In genomic region chr20:53708129-53708968, GRCh38 we compare ENCODE assay signal across 8 cellular contexts.
DNase-seq lines count a peak whose midpoint lies in the region; ATAC-seq and TF ChIP-seq lines count a peak whose summit lies in the region.

No MANE protein-coding gene starts in this region.

- intact Hi-C loops in PC-9 (cut with micrococcal nuclease; ENCODE audit: unreplicated experiment) = no loop called here

- no peaks in the 10 kb centered on the region for H3K9me2 ChIP-seq in PC-9 (ENCODE audit: insufficient read depth)

- POLR2A ChIA-PET in PC-9 (lab: Charles Lee; ENCODE audit: unreplicated experiment) = no interaction called here

- H3K4me2 ChIP-seq in PC-9 = peak overlapping the region; percentile 32

- peak overlapping the region; percentile 59; the same call in 1 of the 2 replicates for H2AFZ ChIP-seq in PC-9

- no peaks in the 10 kb centered on the region for H3K36me3 ChIP-seq in PC-9 (ENCODE audit: low read depth)

- CTCF ChIA-PET in PC-9 (lab: Charles Lee) = no interaction called here

- no peaks in the 10 kb centered on the region for H4K20me1 ChIP-seq in PC-9 (ENCODE audit: insufficient read depth)

- DNase-seq in PC-9 (peak in 1 of 2 experiments; percentile 90), cardiac fibroblast (ENCODE audit: low read depth in 2 of 2) (peak; percentile 22 to 27), GDM1 (lab: John Stamatoyannopoulos, UW) (no peak), NCI-H774 (lab: John Stamatoyannopoulos, UW) (no peak), NCI-H510A (lab: John Stamatoyannopoulos, UW) (no peak)
- DNase-seq in stimulated activated CD4-positive, alpha-beta T cell treated with anti-CD3 and anti-CD28 coated beads, Interleukin-12 subunit alpha, Interleukin-12 subunit beta, amount 100 ng/mL, for 4 hours = peak; percentile 21

- no peaks in the 10 kb centered on the region for H3K79me2 ChIP-seq in PC-9 (ENCODE audit: low read depth)

- peaks cover 28% of the 10 kb centered on the region for H3F3A ChIP-seq in PC-9 (ENCODE audit: insufficient read depth, low read depth)

- peak overlapping the region; percentile 42 for H3K27ac ChIP-seq in PC-9

- H3K4me1 ChIP-seq in PC-9 (replicated peaks; ENCODE audit: insufficient read depth) = peaks cover 37% of the 10 kb centered on the region

- TF ChIP-seq CTCF in PC-9 (conservative IDR thresholded peaks at IDR 0.05) (no peak), cardiac fibroblast (IDR thresholded peaks at IDR 0.05; ENCODE audit: low read depth, low read length) (no peak)

- H3K4me3 ChIP-seq in PC-9 (no peak overlapping the region), cardiac fibroblast (replicated peaks in 1 of 2; ENCODE audit: low read depth in 2 of 2, low read length in 2 of 2) (no peak overlapping the region)

- no peaks in the 10 kb centered on the region for H3K27me3 ChIP-seq in PC-9 (ENCODE audit: insufficient read depth, low read depth)

- no peaks in the 10 kb centered on the region for H3K9me3 ChIP-seq in PC-9 (ENCODE audit: insufficient read depth, low read depth)

- BruUV-seq in PC-9 (replicated peaks; lab: Mats Ljungman, UMichigan) = no TSS peak

- ATAC-seq in GM18519 (IDR thresholded peaks at IDR 0.05; ENCODE audit: low FRiP score, unreplicated experiment) (peak; percentile 38), HG02938 (IDR thresholded peaks at IDR 0.05; ENCODE audit: unreplicated experiment) (peak; percentile 48)

Comparison
In these comparisons a context has a peak if more than half of its experiments do, and no peak if none do; other contexts are left out.
1. DNase-seq: peak in cardiac fibroblast (2 of 2) and stimulated activated CD4-positive, alpha-beta T cell treated with anti-CD3 and anti-CD28 coated beads, Interleukin-12 subunit alpha, Interleukin-12 subunit beta, amount 100 ng/mL, for 4 hours (single experiment); none in GDM1 (single experiment), NCI-H774 (single experiment) and NCI-H510A (single experiment).